Comparison of ENCODE assay signal across 11 cellular contexts in genomic region chr15:101439285-101439919, GRCh38. TPM values are rescaled to one million over a fixed set of nuclear protein-coding genes. Genes with fewer than 3 reads are reported as not detected.
DNase-seq lines count a peak whose midpoint lies in the region; ATAC-seq, FAIRE-seq and TF ChIP-seq lines count a peak whose summit lies in the region.
"Had no signal": no experiment of that assay in that cellular context is flagged by ENCODE, and none has a peak within 500 bp of the region (broad histone marks: within the 10 kb centered on the region; RNA-seq: fewer than 3 reads in every experiment).

No MANE protein-coding gene starts in this region.

- DNase-seq in AG08396 (ENCODE audit: low spot score) (peak; percentile 34), RWPE2 (ENCODE audit: low spot score) (peak; percentile 19), pancreas (no peak), Kasumi-1 (lab: John Stamatoyannopoulos, UW) (no peak), anterior cingulate cortex (lab: John Stamatoyannopoulos, UW) (no peak), G401 (ENCODE audit: low spot score) (no peak)
- DNase-seq: foreskin keratinocyte, NCI-H1105 had no signal

- TF ChIP-seq POLR2A in gastroesophageal sphincter (IDR thresholded peaks at IDR 0.05): no peak

- in situ Hi-C loops in G401 (cut with HindIII; ENCODE audit: low sequenced_read_pairs): no loop called here

- no peak for FAIRE-seq in pancreas (lab: Jason Lieb, UNC)

- H3K27ac ChIP-seq in RWPE2 (ENCODE audit: poor library complexity, severe bottlenecking): peak overlapping the region; percentile 2
- H3K27ac ChIP-seq in gastroesophageal sphincter: peak overlapping the region in 3 of 4 donors; percentile 44 to 46 (median 45)
- H3K27ac ChIP-seq in pancreas: peak overlapping the region in 2 of 4 donors; percentile 22 to 67
- H3K27ac ChIP-seq: ascending aorta, foreskin keratinocyte had no signal

- 53 to 67% methylated on average over 5 to 8 of the region's 8 CpGs for WGBS in gastroesophageal sphincter (ENCODE audit: low coverage in 1 of 2), 2 donors
- WGBS in pancreas, 2 donors: 37 to 38% methylated on average over 8 of the region's 8 CpGs

- H3K4me3 ChIP-seq in RWPE2 (ENCODE audit: severe bottlenecking) (no peak overlapping the region), gastroesophageal sphincter (peak overlapping the region in 1 of 2 donors; percentile 6), pancreas (no peak overlapping the region)
- H3K4me3 ChIP-seq: ascending aorta had no signal

- no peak for TF ChIP-seq EP300 in gastroesophageal sphincter (IDR thresholded peaks at IDR 0.05)

- H3K9me3 ChIP-seq in RWPE2 (ENCODE audit: severe bottlenecking): no peaks in the 10 kb centered on the region
- peaks cover 0 to 4% (median 0%) of the 10 kb centered on the region in 3 donors for H3K9me3 ChIP-seq in gastroesophageal sphincter
- H3K9me3 ChIP-seq in pancreas: no peaks in the 10 kb centered on the region
- H3K9me3 ChIP-seq: ascending aorta had no signal

- ATAC-seq in RWPE2 (ENCODE audit: low read depth) (no peak), gastroesophageal sphincter (peak; percentile 58), pancreas (peak; percentile 77 to 85 (median 80)), HG02798 (IDR thresholded peaks at IDR 0.05; ENCODE audit: poor library complexity, unreplicated experiment) (no peak)
- ATAC-seq: foreskin keratinocyte had no signal

- H3K4me1 ChIP-seq in RWPE2 (ENCODE audit: insufficient read depth, poor library complexity, severe bottlenecking) (peaks cover 5% of the 10 kb centered on the region), gastroesophageal sphincter (peaks cover 0 to 10% (median 3%) of the 10 kb centered on the region in 3 donors), pancreas (peaks cover 0 to 24% (median 7%) of the 10 kb centered on the region in 3 donors)
- H3K4me1 ChIP-seq: ascending aorta, foreskin keratinocyte had no signal

- intact Hi-C loops in pancreas (cut with DNase I): no loop called here

- TF ChIP-seq CTCF in RWPE2 (IDR thresholded peaks at IDR 0.05; ENCODE audit: poor library complexity, severe bottlenecking) (no peak), gastroesophageal sphincter (IDR thresholded peaks at IDR 0.05) (no peak), pancreas (IDR thresholded peaks at IDR 0.05) (no peak)

- H3K27me3 ChIP-seq in RWPE2 (ENCODE audit: insufficient read depth, poor library complexity, severe bottlenecking): no peaks in the 10 kb centered on the region
- H3K27me3 ChIP-seq in gastroesophageal sphincter: no peaks in the 10 kb centered on the region
- H3K27me3 ChIP-seq in pancreas: no peaks in the 10 kb centered on the region
- H3K27me3 ChIP-seq: ascending aorta, foreskin keratinocyte had no signal

- H3K36me3 ChIP-seq in RWPE2 (ENCODE audit: low read depth) (no peaks in the 10 kb centered on the region), gastroesophageal sphincter (no peaks in the 10 kb centered on the region), pancreas (no peaks in the 10 kb centered on the region)
- H3K36me3 ChIP-seq: ascending aorta had no signal

RNA-seq across cellular contexts. Expression of gene PCSK6, which starts 50.1 kb away (rescaled TPM):
- 10 to 100 TPM; 12.8 to 23.2 (median 18.4) TPM for total RNA-seq in gastroesophageal sphincter
- total RNA-seq in pancreas: 1 to 10 TPM; 1.3 to 4.5 (median 3.2) TPM
- 1 to 10 TPM in 1 of 2 donors, under 1 TPM in 1; 0.87 to 1.8 TPM for polyA plus RNA-seq in pancreas
- total RNA-seq in G401 (2014; rRNA removed; shearing (Covaris generic)): 0.06 and 0.37 TPM in 2 replicates

Comparison
In these comparisons a context has a peak if more than half of its experiments do, and no peak if none do; other contexts are left out.
1. DNase-seq: peak in AG08396 (single experiment) and RWPE2 (single experiment); none in pancreas (0 of 6), Kasumi-1 (0 of 2), anterior cingulate cortex (0 of 58) and G401 (single experiment).
2. ATAC-seq: peak in gastroesophageal sphincter (single experiment) and pancreas (4 of 4); none in RWPE2 (single experiment) and HG02798 (single experiment).